In the genomic region with DNA sequence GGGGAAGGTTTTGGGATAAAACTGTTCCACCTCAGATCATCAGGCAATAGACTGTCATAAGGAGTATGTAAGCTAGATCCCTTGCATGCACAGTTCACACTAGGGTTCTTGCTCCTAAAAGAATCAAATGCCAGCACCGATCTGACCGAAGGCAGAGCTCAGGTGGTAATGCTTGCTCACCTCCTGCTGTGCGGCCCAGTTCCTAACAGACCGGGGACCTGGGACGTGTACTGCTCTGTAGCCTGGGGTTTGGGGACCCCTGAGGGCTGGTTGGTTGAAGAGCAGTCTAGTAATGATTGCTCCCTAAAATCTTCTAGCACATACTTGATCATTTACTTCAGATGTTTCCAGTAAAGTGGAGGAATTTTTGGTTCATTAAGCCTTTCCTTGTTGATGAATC, we compare ENCODE assay signal across 3 cellular contexts.
TF ChIP-seq lines count a peak whose summit lies in the region.

No MANE protein-coding gene starts in this region.

TF ChIP-seq in GM23338, 12 proteins besides CTCF, POLR2A, EP300 and RAD21:
- no peak for TF ChIP-seq EZH2phosphoT487 (IDR thresholded peaks at IDR 0.05; ENCODE audit: unreplicated experiment)
- TF ChIP-seq POLR2AphosphoS5 (IDR thresholded peaks at IDR 0.05; ENCODE audit: low read depth): no peak
- TF ChIP-seq STAT1 (IDR thresholded peaks at IDR 0.05; ENCODE audit: unreplicated experiment): no peak
- TF ChIP-seq, protein P1, sequence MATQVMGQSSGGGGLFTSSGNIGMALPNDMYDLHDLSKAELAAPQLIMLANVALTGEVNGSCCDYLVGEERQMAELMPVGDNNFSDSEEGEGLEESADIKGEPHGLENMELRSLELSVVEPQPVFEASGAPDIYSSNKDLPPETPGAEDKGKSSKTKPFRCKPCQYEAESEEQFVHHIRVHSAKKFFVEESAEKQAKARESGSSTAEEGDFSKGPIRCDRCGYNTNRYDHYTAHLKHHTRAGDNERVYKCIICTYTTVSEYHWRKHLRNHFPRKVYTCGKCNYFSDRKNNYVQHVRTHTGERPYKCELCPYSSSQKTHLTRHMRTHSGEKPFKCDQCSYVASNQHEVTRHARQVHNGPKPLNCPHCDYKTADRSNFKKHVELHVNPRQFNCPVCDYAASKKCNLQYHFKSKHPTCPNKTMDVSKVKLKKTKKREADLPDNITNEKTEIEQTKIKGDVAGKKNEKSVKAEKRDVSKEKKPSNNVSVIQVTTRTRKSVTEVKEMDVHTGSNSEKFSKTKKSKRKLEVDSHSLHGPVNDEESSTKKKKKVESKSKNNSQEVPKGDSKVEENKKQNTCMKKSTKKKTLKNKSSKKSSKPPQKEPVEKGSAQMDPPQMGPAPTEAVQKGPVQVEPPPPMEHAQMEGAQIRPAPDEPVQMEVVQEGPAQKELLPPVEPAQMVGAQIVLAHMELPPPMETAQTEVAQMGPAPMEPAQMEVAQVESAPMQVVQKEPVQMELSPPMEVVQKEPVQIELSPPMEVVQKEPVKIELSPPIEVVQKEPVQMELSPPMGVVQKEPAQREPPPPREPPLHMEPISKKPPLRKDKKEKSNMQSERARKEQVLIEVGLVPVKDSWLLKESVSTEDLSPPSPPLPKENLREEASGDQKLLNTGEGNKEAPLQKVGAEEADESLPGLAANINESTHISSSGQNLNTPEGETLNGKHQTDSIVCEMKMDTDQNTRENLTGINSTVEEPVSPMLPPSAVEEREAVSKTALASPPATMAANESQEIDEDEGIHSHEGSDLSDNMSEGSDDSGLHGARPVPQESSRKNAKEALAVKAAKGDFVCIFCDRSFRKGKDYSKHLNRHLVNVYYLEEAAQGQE (IDR thresholded peaks at IDR 0.05; ENCODE audit: unreplicated experiment): no peak
- no peak for TF ChIP-seq ZNF331 (CRISPR knock-in tag; IDR thresholded peaks at IDR 0.05; ENCODE audit: low read depth)

TF ChIP-seq in H1, 55 proteins besides CTCF, POLR2A, EP300 and RAD21:
- TF ChIP-seq BACH1 (IDR thresholded peaks at IDR 0.05; ENCODE audit: low read length) (no peak), JUN (IDR thresholded peaks at IDR 0.05; ENCODE audit: low read depth, low read length) (no peak), ZNF274 (IDR thresholded peaks at IDR 0.05; ENCODE audit: borderline replicate concordance, extremely low read depth, low read length) (no peak), KDM5A (IDR thresholded peaks at IDR 0.05; ENCODE audit: low read length) (no peak), POLR2AphosphoS5 (IDR thresholded peaks at IDR 0.05; ENCODE audit: low read depth, low read length) (no peak), SP2 (IDR thresholded peaks at IDR 0.05; ENCODE audit: low read length) (no peak), CREB1 (IDR thresholded peaks at IDR 0.05) (no peak), GABPA (IDR thresholded peaks at IDR 0.05; ENCODE audit: borderline replicate concordance, insufficient read depth, low read length) (no peak), JUND (IDR thresholded peaks at IDR 0.05; ENCODE audit: low read length) (no peak), TAF7 (optimal IDR thresholded peaks at IDR 0.05; ENCODE audit: borderline replicate concordance, low read depth, low read length) (no peak), GTF2F1 (IDR thresholded peaks at IDR 0.05; ENCODE audit: borderline replicate concordance, low read depth, low read length) (no peak), KDM4A (IDR thresholded peaks at IDR 0.05; ENCODE audit: low read depth, low read length, severe bottlenecking) (no peak), SIX5 (IDR thresholded peaks at IDR 0.05; ENCODE audit: low read depth, low read length) (no peak), RXRA (IDR thresholded peaks at IDR 0.05; ENCODE audit: insufficient read depth, low read depth, low read length) (no peak), EZH2 (IDR thresholded peaks at IDR 0.05; ENCODE audit: low read depth, low read length, severe bottlenecking) (no peak), TEAD4 (IDR thresholded peaks at IDR 0.05; ENCODE audit: low read depth, low read length) (no peak), SIRT6 (IDR thresholded peaks at IDR 0.05; ENCODE audit: low read length) (no peak)
- TF ChIP-seq, protein P2, sequence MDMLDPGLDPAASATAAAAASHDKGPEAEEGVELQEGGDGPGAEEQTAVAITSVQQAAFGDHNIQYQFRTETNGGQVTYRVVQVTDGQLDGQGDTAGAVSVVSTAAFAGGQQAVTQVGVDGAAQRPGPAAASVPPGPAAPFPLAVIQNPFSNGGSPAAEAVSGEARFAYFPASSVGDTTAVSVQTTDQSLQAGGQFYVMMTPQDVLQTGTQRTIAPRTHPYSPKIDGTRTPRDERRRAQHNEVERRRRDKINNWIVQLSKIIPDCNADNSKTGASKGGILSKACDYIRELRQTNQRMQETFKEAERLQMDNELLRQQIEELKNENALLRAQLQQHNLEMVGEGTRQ (IDR thresholded peaks at IDR 0.05; ENCODE audit: low read length): no peak
- TF ChIP-seq, protein P3, sequence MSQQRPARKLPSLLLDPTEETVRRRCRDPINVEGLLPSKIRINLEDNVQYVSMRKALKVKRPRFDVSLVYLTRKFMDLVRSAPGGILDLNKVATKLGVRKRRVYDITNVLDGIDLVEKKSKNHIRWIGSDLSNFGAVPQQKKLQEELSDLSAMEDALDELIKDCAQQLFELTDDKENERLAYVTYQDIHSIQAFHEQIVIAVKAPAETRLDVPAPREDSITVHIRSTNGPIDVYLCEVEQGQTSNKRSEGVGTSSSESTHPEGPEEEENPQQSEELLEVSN (IDR thresholded peaks at IDR 0.05): no peak

TF ChIP-seq in GM12891, 5 proteins besides CTCF, POLR2A, EP300 and RAD21:
- no peak for TF ChIP-seq SPI1 (IDR thresholded peaks at IDR 0.05; ENCODE audit: low read depth, low read length)
- no peak for TF ChIP-seq TAF1 (IDR thresholded peaks at IDR 0.05; ENCODE audit: low read depth, low read length)
- TF ChIP-seq POLR2AphosphoS5 (IDR thresholded peaks at IDR 0.05; ENCODE audit: low read depth, low read length): no peak
- TF ChIP-seq POU2F2 (IDR thresholded peaks at IDR 0.05; ENCODE audit: low read depth, low read length): no peak
- TF ChIP-seq PAX5 (IDR thresholded peaks at IDR 0.05; ENCODE audit: insufficient read depth, low read length, severe bottlenecking): no peak
